Comparison of ENCODE assay signal across 8 cellular contexts in the genomic region with DNA sequence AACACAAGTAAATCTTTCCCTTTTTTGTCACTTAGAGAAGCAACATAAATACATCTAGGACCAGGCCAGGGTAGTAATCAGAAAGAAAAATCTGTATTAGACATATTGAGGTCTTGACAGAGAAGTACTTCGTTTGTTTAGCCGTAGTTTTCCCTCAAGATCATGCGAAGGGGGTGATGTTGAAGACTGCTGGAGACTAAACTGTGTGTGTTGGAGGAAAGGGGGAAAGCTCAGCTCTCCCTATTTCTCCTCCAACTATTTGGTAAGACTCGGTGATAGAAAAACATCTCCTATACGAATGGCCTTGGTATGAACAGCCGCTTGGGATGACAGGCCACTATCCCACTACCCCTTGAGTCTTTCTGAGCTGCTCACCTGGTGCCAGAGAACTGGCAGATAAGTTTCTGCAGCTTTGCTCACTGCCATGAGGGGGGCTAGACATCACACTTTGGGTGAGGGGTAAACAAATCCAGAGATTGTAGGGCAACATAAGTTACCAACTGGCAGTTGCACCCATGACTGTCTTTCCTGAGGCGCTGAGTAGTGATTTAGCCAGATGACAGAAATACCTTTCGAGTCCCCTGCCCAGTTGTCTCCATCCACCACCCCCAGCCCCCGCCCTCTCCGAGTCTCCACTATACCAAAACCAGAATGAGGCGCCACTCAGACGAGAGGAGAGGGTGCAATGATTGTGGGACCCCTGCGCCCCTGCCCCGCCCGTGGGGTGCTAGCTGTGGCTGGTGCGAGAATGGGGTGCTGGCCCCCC. TPM values are rescaled to one million over a fixed set of nuclear protein-coding genes. Genes with fewer than 3 reads are reported as not detected.
DNase-seq lines count a peak whose midpoint lies in the region; ATAC-seq, FAIRE-seq and TF ChIP-seq lines count a peak whose summit lies in the region.

No MANE protein-coding gene starts in this region.

- H3K27ac ChIP-seq in right atrium auricular region (peak overlapping the region; percentile 85 to 90), uterus (peak overlapping the region; percentile 76 to 85)

- H3K4me3 ChIP-seq in right atrium auricular region (peak overlapping the region; percentile 78 to 80), astrocyte of the cerebellum (ENCODE audit: low read depth, low read length) (peak overlapping the region; percentile 79), uterus (peak overlapping the region; percentile 54 to 74)

- peak overlapping the region; percentile 92 for H3K4me3 Mint-ChIP-seq in memory B cell

- in situ Hi-C loops in astrocyte of the cerebellum (cut with HindIII; ENCODE audit: low sequenced_read_pairs), result loop anchor here (10.0 kb wide), 1 partner anchor 75 kb away; no protein-coding TSS in a partner anchor

- H3K4me1 Mint-ChIP-seq in memory B cell, result peaks cover 44% of the 10 kb centered on the region

- no peak for TF ChIP-seq POLR2A in uterus (IDR thresholded peaks at IDR 0.05)

- H3K36me3 Mint-ChIP-seq in memory B cell, result peaks cover 14% of the 10 kb centered on the region

- ATAC-seq in left cardiac atrium (no peak), memory B cell (ENCODE audit: low read depth) (no peak), HG02610 (IDR thresholded peaks at IDR 0.05; ENCODE audit: unreplicated experiment) (no peak)

- no peaks in the 10 kb centered on the region for H3K27me3 ChIP-seq in right atrium auricular region
- H3K27me3 ChIP-seq in uterus, result no peaks in the 10 kb centered on the region

- peaks cover 12% of the 10 kb centered on the region for H3K36me3 ChIP-seq in right atrium auricular region
- no peaks in the 10 kb centered on the region for H3K36me3 ChIP-seq in uterus

- peak overlapping the region; percentile 75 for H3K27ac Mint-ChIP-seq in memory B cell

- no peak for FAIRE-seq in D721Med (lab: Jason Lieb, UNC)

- no peaks in the 10 kb centered on the region for H3K27me3 Mint-ChIP-seq in memory B cell

- H3K9me3 ChIP-seq in right atrium auricular region (no peaks in the 10 kb centered on the region), uterus (no peaks in the 10 kb centered on the region)

- DNase-seq in right atrium auricular region (ENCODE audit: low spot score), result no peak
- DNase-seq in left cardiac atrium, result no peak
- DNase-seq in astrocyte of the cerebellum (ENCODE audit: low read depth), result no peak
- DNase-seq in memory B cell (ENCODE audit: low spot score in 2 of 2), result no peak
- DNase-seq in uterus, result no peak
- DNase-seq in D721Med (ENCODE audit: insufficient read length, low spot score), result no peak
- no peak for DNase-seq in NCI-H510A treated with DMSO at 0.1 percent for 48 hours (lab: John Stamatoyannopoulos, UW)

- H3K9me3 Mint-ChIP-seq in memory B cell, result no peaks in the 10 kb centered on the region

- intact Hi-C loops in left cardiac atrium (cut with DNase I) (loop anchor here in 1 of 2 donors (5.0 kb wide), 1 partner anchor 142 kb away; no protein-coding TSS in a partner anchor), uterus (cut with DNase I; ENCODE audit: low total_unique reads) (loop anchor here (10.0 kb wide), 1 partner anchor 155 kb away; the partner anchor contains the start of gene PLEKHG6)

- TF ChIP-seq CTCF in right atrium auricular region (IDR thresholded peaks at IDR 0.05), result no peak
- no peak for TF ChIP-seq CTCF in astrocyte of the cerebellum (IDR thresholded peaks at IDR 0.05; ENCODE audit: low read depth, low read length, missing control alignments)
- no peak for TF ChIP-seq CTCF in uterus (IDR thresholded peaks at IDR 0.05)
- no peak for TF ChIP-seq CTCF in D721Med (IDR thresholded peaks at IDR 0.05; ENCODE audit: insufficient read depth, missing control alignments)

- H3K4me1 ChIP-seq in right atrium auricular region (peaks cover 0 to 22% of the 10 kb centered on the region in 2 donors), uterus (no peaks in the 10 kb centered on the region)

RNA-seq across cellular contexts. Expression of gene VAMP1, which starts 0.7 kb away (rescaled TPM):
- total RNA-seq in right atrium auricular region, result 1 to 10 TPM; 1.7 to 3.6 TPM
- total RNA-seq in left cardiac atrium, result 1 to 10 TPM; 3.6 to 6.2 TPM
- total RNA-seq in uterus, result 10 to 100 TPM in 1 of 4 donors, 1 to 10 TPM in 3; 1.0 to 17.7 (median 6.8) TPM

RNA-seq across cellular contexts. Expression of gene TAPBPL, which starts 17.9 kb away (rescaled TPM):
- 10 to 100 TPM; 14.5 to 16.9 TPM for total RNA-seq in right atrium auricular region
- total RNA-seq in left cardiac atrium, result 10 to 100 TPM; 11.8 to 15.2 TPM
- 10 to 100 TPM in 3 of 4 donors, 1 to 10 TPM in 1; 10.0 to 25.7 (median 17.1) TPM for total RNA-seq in uterus

RNA-seq across cellular contexts. Expression of gene MRPL51, which starts 23.3 kb away (rescaled TPM):
- total RNA-seq in right atrium auricular region, result 100 to 1,000 TPM in 1 of 2 donors, 10 to 100 TPM in 1; 87.7 to 104 TPM
- total RNA-seq in left cardiac atrium, result 100 to 1,000 TPM; 202 to 203 TPM
- 10 to 100 TPM; 14.1 to 83.7 (median 36.4) TPM for total RNA-seq in uterus

RNA-seq across cellular contexts. Expression of gene NCAPD2, which starts 24.1 kb away (rescaled TPM):
- 10 to 100 TPM; 11.6 to 53.5 TPM for total RNA-seq in right atrium auricular region
- total RNA-seq in left cardiac atrium, result 10 to 100 TPM; 12.4 to 15.8 TPM
- 100 to 1,000 TPM in 1 of 4 donors, 10 to 100 TPM in 2, 1 to 10 TPM in 1; 2.8 to 145 (median 19.3) TPM for total RNA-seq in uterus

RNA-seq across cellular contexts. Expression of gene CD27, which starts 25.0 kb away (rescaled TPM):
- total RNA-seq in right atrium auricular region (1 to 10 TPM in 1 of 2 donors, not detected in 1; 1.1 TPM), left cardiac atrium (under 1 TPM; 0.26 to 0.35 TPM), uterus (1 to 10 TPM in 1 of 4 donors, under 1 TPM in 1, not detected in 2; 0.35 to 1.4 TPM)
